In genomic region chr14:101731187-101732080, GRCh38 we compare ENCODE assay signal across 8 cellular contexts. TPM values are rescaled to one million over a fixed set of nuclear protein-coding genes. Genes with fewer than 3 reads are reported as not detected.
DNase-seq lines count a peak whose midpoint lies in the region; ATAC-seq and TF ChIP-seq lines count a peak whose summit lies in the region.

No MANE protein-coding gene starts in this region.

- no peak overlapping the region for H3K27ac ChIP-seq in SK-N-SH (ENCODE audit: low read depth in 2 of 2, low read length in 1 of 2)

- no peaks in the 10 kb centered on the region for H3K27me3 ChIP-seq in SK-N-SH (ENCODE audit: insufficient read depth)

- H3K27me3 Mint-ChIP-seq in activated CD8-positive, alpha-beta T cell treated with anti-CD3 and anti-CD28 coated beads for 36 hours = no peaks in the 10 kb centered on the region
- H3K27me3 Mint-ChIP-seq in naive B cell = peaks cover 5 to 14% (median 11%) of the 10 kb centered on the region in 3 donors
- H3K27me3 Mint-ChIP-seq in stimulated activated naive B cell treated with anti-CD40 and anti-IgM and Interleukin-4, amounts not matched to agents 10 μg/mL and 1 μg/mL and 100 μg/mL, for 72 hours = no peaks in the 10 kb centered on the region

- no peak overlapping the region for H3K4me3 ChIP-seq in SK-N-SH (ENCODE audit: low read depth in 2 of 2, low read length in 1 of 2)

- 57% methylated on average over 16 of the region's 16 CpGs for WGBS in SK-N-SH (ENCODE audit: low lambda C conversion rate)

- H3K9me2 ChIP-seq in SK-N-SH = no peaks in the 10 kb centered on the region

- no peak for TF ChIP-seq EP300 in SK-N-SH (IDR thresholded peaks at IDR 0.05; ENCODE audit: borderline replicate concordance in 1 of 2, low read depth in 1 of 2, low read length in 1 of 2)

- peaks cover 63% of the 10 kb centered on the region for H3K4me1 Mint-ChIP-seq in activated CD8-positive, alpha-beta T cell treated with anti-CD3 and anti-CD28 coated beads for 36 hours (ENCODE audit: low read depth)
- peaks cover 6 to 17% (median 16%) of the 10 kb centered on the region in 3 donors for H3K4me1 Mint-ChIP-seq in naive B cell
- H3K4me1 Mint-ChIP-seq in stimulated activated naive B cell treated with anti-CD40 and anti-IgM and Interleukin-4, amounts not matched to agents 10 μg/mL and 1 μg/mL and 100 μg/mL, for 72 hours = peaks cover 20 to 26% of the 10 kb centered on the region in 2 donors

- no peak for DNase-seq in SK-N-SH
- DNase-seq in NCI-H510A treated with DMSO at 0.1 percent for 48 hours (lab: John Stamatoyannopoulos, UW) = peak; percentile 87
- peak; percentile 95 for DNase-seq in activated CD8-positive, alpha-beta T cell treated with anti-CD3 and anti-CD28 coated beads for 36 hours
- DNase-seq in effector CD8-positive, alpha-beta T cell (lab: John Stamatoyannopoulos, UW) = peak; percentile 52
- peak; percentile 43 for DNase-seq in naive B cell
- DNase-seq in stimulated activated naive B cell treated with anti-CD40 and anti-IgM and Interleukin-4, amounts not matched to agents 10 μg/mL and 1 μg/mL and 100 μg/mL, for 72 hours = peak; percentile 70

- no peak overlapping the region for H3K9ac ChIP-seq in SK-N-SH

- no peaks in the 10 kb centered on the region for H3K9me3 ChIP-seq in SK-N-SH

- no peaks in the 10 kb centered on the region for H4K20me1 ChIP-seq in SK-N-SH (ENCODE audit: insufficient read depth)

- no peak for TF ChIP-seq CTCF in SK-N-SH (IDR thresholded peaks at IDR 0.05)
- TF ChIP-seq CTCF in activated CD8-positive, alpha-beta T cell treated with anti-CD3 and anti-CD28 coated beads for 36 hours (IDR thresholded peaks at IDR 0.05) = no peak

- H3K79me2 ChIP-seq in SK-N-SH (ENCODE audit: insufficient read depth) = no peaks in the 10 kb centered on the region

- no peaks in the 10 kb centered on the region; a peak in 1 of 4 replicates for H3K4me1 ChIP-seq in SK-N-SH (ENCODE audit: control insufficient read depth in 1 of 2, insufficient read depth in 2 of 2, low read depth in 1 of 2, low read length in 1 of 2)

- intact Hi-C loops in activated CD8-positive, alpha-beta T cell treated with anti-CD3 and anti-CD28 coated beads for 36 hours (cut with micrococcal nuclease) = no loop called here

- H3K36me3 ChIP-seq in SK-N-SH (replicated peaks in 1 of 2; ENCODE audit: control insufficient read depth in 1 of 2, insufficient read depth in 2 of 2, low read length in 1 of 2) = no peaks in the 10 kb centered on the region

- H3K27ac Mint-ChIP-seq in activated CD8-positive, alpha-beta T cell treated with anti-CD3 and anti-CD28 coated beads for 36 hours = peak overlapping the region; percentile 97
- H3K27ac Mint-ChIP-seq in naive B cell = peak overlapping the region in 4 of 6 donors; percentile 18 to 91 (median 74)
- peak overlapping the region; percentile 82 for H3K27ac Mint-ChIP-seq in stimulated activated naive B cell treated with anti-CD40 and anti-IgM and Interleukin-4, amounts not matched to agents 10 μg/mL and 1 μg/mL and 100 μg/mL, for 72 hours

- H2AFZ ChIP-seq in SK-N-SH (ENCODE audit: low read depth) = no peak overlapping the region

- POLR2A ChIA-PET in SK-N-SH (lab: Yijun Ruan, JAX) = interaction anchor here (0.7 kb wide), 1 partner anchor 90 kb away, joined by 3 read pairs; no protein-coding TSS in a partner anchor
- POLR2A ChIA-PET in activated CD8-positive, alpha-beta T cell treated with anti-CD3 and anti-CD28 coated beads for 36 hours (lab: Charles Lee) = interaction anchor here (0.6 to 2.3 kb wide), 11 partner anchors 9 to 582 kb away, joined by 3 to 19 read pairs (median 3); no protein-coding TSS in a partner anchor

- H3F3A ChIP-seq in SK-N-SH (replicated peaks; ENCODE audit: insufficient read depth) = no peaks in the 10 kb centered on the region

- peaks cover 10% of the 10 kb centered on the region for H3K9me3 Mint-ChIP-seq in activated CD8-positive, alpha-beta T cell treated with anti-CD3 and anti-CD28 coated beads for 36 hours
- peaks cover 0 to 3% (median 0%) of the 10 kb centered on the region in 7 donors for H3K9me3 Mint-ChIP-seq in naive B cell
- peaks cover 0 to 5% of the 10 kb centered on the region in 2 donors for H3K9me3 Mint-ChIP-seq in stimulated activated naive B cell treated with anti-CD40 and anti-IgM and Interleukin-4, amounts not matched to agents 10 μg/mL and 1 μg/mL and 100 μg/mL, for 72 hours

- TF ChIP-seq RAD21 in SK-N-SH (IDR thresholded peaks at IDR 0.05; ENCODE audit: low read length) = no peak

- H3K36me3 Mint-ChIP-seq in activated CD8-positive, alpha-beta T cell treated with anti-CD3 and anti-CD28 coated beads for 36 hours (ENCODE audit: low read depth) = peaks cover 11% of the 10 kb centered on the region
- H3K36me3 Mint-ChIP-seq in naive B cell = no peaks in the 10 kb centered on the region
- peaks cover 0 to 8% of the 10 kb centered on the region in 2 donors for H3K36me3 Mint-ChIP-seq in stimulated activated naive B cell treated with anti-CD40 and anti-IgM and Interleukin-4, amounts not matched to agents 10 μg/mL and 1 μg/mL and 100 μg/mL, for 72 hours

- CTCF ChIA-PET in SK-N-SH (lab: Yijun Ruan, JAX) = interaction anchor here (1.1 kb wide), 1 partner anchor 12 kb away, joined by 3 read pairs; no protein-coding TSS in a partner anchor
- CTCF ChIA-PET in activated CD8-positive, alpha-beta T cell treated with anti-CD3 and anti-CD28 coated beads for 36 hours (lab: Charles Lee) = interaction anchor here (0.6 to 2.1 kb wide), 7 partner anchors 9 to 230 kb away, joined by 3 to 7 read pairs (median 5); no protein-coding TSS in a partner anchor

- peak; percentile 69 for ATAC-seq in SK-N-SH treated with all-trans-retinoic acid at 6 μM for 48 hours
- peak; percentile 82 for ATAC-seq in HG03280 (IDR thresholded peaks at IDR 0.05; ENCODE audit: unreplicated experiment)
- peak; percentile 93 for ATAC-seq in activated CD8-positive, alpha-beta T cell treated with anti-CD3 and anti-CD28 coated beads for 36 hours
- peak; percentile 94 to 96 for ATAC-seq in naive B cell (ENCODE audit: low read depth in 2 of 2)
- ATAC-seq in stimulated activated naive B cell treated with anti-CD40 and anti-IgM and Interleukin-4, amounts not matched to agents 10 μg/mL and 1 μg/mL and 100 μg/mL, for 72 hours (replicated peaks) = peak; percentile 97 to 98

- peak overlapping the region; percentile 70 for H3K4me3 Mint-ChIP-seq in activated CD8-positive, alpha-beta T cell treated with anti-CD3 and anti-CD28 coated beads for 36 hours
- peak overlapping the region in 7 of 8 donors; percentile 7 to 73 (median 51) for H3K4me3 Mint-ChIP-seq in naive B cell
- H3K4me3 Mint-ChIP-seq in stimulated activated naive B cell treated with anti-CD40 and anti-IgM and Interleukin-4, amounts not matched to agents 10 μg/mL and 1 μg/mL and 100 μg/mL, for 72 hours = peak overlapping the region; percentile 4 to 68

- no peak overlapping the region for H3K4me2 ChIP-seq in SK-N-SH

TF ChIP-seq in SK-N-SH treated with all-trans-retinoic acid at 6 μM for 48 hours, 23 proteins besides CTCF, POLR2A, EP300 and RAD21 (continues in another document):
- no peak for TF ChIP-seq ZNF70 (CRISPR knock-in tag; IDR thresholded peaks at IDR 0.05)
- TF ChIP-seq PPARA (CRISPR knock-in tag; IDR thresholded peaks at IDR 0.05; ENCODE audit: borderline replicate concordance) = no peak
- no peak for TF ChIP-seq ZC3H10 (CRISPR knock-in tag; IDR thresholded peaks at IDR 0.05)
- TF ChIP-seq TCF4 (CRISPR knock-in tag; IDR thresholded peaks at IDR 0.05; ENCODE audit: borderline replicate concordance) = no peak
- no peak for TF ChIP-seq CSDC2 (CRISPR knock-in tag; IDR thresholded peaks at IDR 0.05)
- no peak for TF ChIP-seq ZNF565 (CRISPR knock-in tag; conservative IDR thresholded peaks at IDR 0.05; ENCODE audit: low read depth)

TF ChIP-seq in SK-N-SH, 30 proteins besides CTCF, POLR2A, EP300 and RAD21:
- TF ChIP-seq TAF1 (IDR thresholded peaks at IDR 0.05; ENCODE audit: borderline replicate concordance, low read depth, low read length) (no peak), IRF3 (IDR thresholded peaks at IDR 0.05; ENCODE audit: low read depth, low read length) (no peak)
TF ChIP-seq in SK-N-SH: peak in this region for 0.

RNA-seq across cellular contexts. Expression of gene PPP2R5C, which starts 30.1 kb away (rescaled TPM):
- polyA plus RNA-seq in SK-N-SH (2012; rRNA removed) (43.7 and 61.0 TPM in 2 replicates), naive B cell (ENCODE audit: low read depth in 6 of 6) (100 to 1,000 TPM in 1 of 6 donors, 10 to 100 TPM in 5; 64.5 to 117 (median 92.9) TPM)
- polyA plus RNA-seq in SK-N-SH (2012; cell fraction: cytosol; rRNA removed) = 61.5 and 75.2 TPM in 2 replicates
- 40.4 and 72.7 TPM in 2 replicates for polyA plus RNA-seq in SK-N-SH (2012; cell fraction: nucleus; rRNA removed)
- 100 to 1,000 TPM; 238 to 242 TPM for total RNA-seq in activated CD8-positive, alpha-beta T cell treated with anti-CD3 and anti-CD28 coated beads for 36 hours
